24 cellular contexts compared by ENCODE assay signal in the genomic region with DNA sequence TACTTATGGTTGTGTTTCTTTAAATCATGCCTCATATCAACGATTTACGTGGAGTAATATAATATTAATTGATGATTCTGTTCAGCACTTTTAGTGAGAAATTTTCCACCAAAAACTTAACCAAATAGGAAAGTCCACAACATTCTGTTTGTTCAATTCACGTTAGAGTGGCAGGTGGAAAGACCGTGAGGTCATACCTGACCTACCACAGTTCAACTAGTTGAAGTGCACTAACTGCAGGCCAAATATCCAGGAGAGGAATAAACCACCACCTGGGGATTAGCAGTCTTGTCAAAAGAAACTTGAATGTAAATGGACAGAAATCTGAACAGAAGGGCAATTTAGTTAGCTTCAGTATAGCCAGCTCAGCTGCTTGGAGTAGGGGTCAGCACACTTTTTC.
"Had no signal": no experiment of that assay in that cellular context is flagged by ENCODE, and none has a peak within 500 bp of the region (broad histone marks: within the 10 kb centered on the region; RNA-seq: fewer than 3 reads in every experiment).

No MANE protein-coding gene starts in this region.

- H3K27ac Mint-ChIP-seq: naive thymus-derived CD8-positive, alpha-beta T cell; nephron; stimulated activated effector memory CD8-positive, alpha-beta T cell treated with anti-CD3 and anti-CD28 coated beads, Interleukin-12 subunit alpha, Interleukin-12 subunit beta, amount 100 ng/mL, for 72 hours; stimulated activated naive CD8-positive, alpha-beta T cell treated with anti-CD3 and anti-CD28 coated beads, Interleukin-15, Interleukin-2, amounts not matched to agents 100 ng/mL and 50 ng/mL, for 24 hours had no signal

- H3K4me1 Mint-ChIP-seq: naive thymus-derived CD8-positive, alpha-beta T cell; nephron; neural crest cell; stimulated activated effector memory CD8-positive, alpha-beta T cell treated with anti-CD3 and anti-CD28 coated beads, Interleukin-12 subunit alpha, Interleukin-12 subunit beta, amount 100 ng/mL, for 72 hours had no signal

- H3K4me3 Mint-ChIP-seq: naive thymus-derived CD8-positive, alpha-beta T cell; nephron; neural crest cell; stimulated activated effector memory CD8-positive, alpha-beta T cell treated with anti-CD3 and anti-CD28 coated beads, Interleukin-12 subunit alpha, Interleukin-12 subunit beta, amount 100 ng/mL, for 72 hours; stimulated activated naive CD8-positive, alpha-beta T cell treated with anti-CD3 and anti-CD28 coated beads, Interleukin-15, Interleukin-2, amounts not matched to agents 100 ng/mL and 50 ng/mL, for 24 hours had no signal

- H3K9me3 Mint-ChIP-seq: naive thymus-derived CD8-positive, alpha-beta T cell; nephron; neural crest cell; stimulated activated naive CD8-positive, alpha-beta T cell treated with anti-CD3 and anti-CD28 coated beads, Interleukin-15, Interleukin-2, amounts not matched to agents 100 ng/mL and 50 ng/mL, for 24 hours had no signal

- H3K36me3 Mint-ChIP-seq: naive thymus-derived CD8-positive, alpha-beta T cell; stimulated activated effector memory CD8-positive, alpha-beta T cell treated with anti-CD3 and anti-CD28 coated beads, Interleukin-12 subunit alpha, Interleukin-12 subunit beta, amount 100 ng/mL, for 72 hours had no signal

- DNase-seq: kidney glomerular epithelial cell; left cardiac atrium; left lung; lower lobe of right lung; mammary epithelial cell; mesenchymal stem cell; naive thymus-derived CD8-positive, alpha-beta T cell; nucleus accumbens; pancreas; posterior cingulate gyrus; retina; right cardiac atrium; sigmoid colon; small intestine; spleen; stimulated activated CD4-positive, alpha-beta T cell treated with anti-CD3 and anti-CD28 coated beads, Interleukin-4, amount 100 ng/mL, for 24 hours; stimulated activated naive CD4-positive, alpha-beta T cell; tibial artery; trophoblast cell; upper lobe of right lung had no signal
